In the genomic region with DNA sequence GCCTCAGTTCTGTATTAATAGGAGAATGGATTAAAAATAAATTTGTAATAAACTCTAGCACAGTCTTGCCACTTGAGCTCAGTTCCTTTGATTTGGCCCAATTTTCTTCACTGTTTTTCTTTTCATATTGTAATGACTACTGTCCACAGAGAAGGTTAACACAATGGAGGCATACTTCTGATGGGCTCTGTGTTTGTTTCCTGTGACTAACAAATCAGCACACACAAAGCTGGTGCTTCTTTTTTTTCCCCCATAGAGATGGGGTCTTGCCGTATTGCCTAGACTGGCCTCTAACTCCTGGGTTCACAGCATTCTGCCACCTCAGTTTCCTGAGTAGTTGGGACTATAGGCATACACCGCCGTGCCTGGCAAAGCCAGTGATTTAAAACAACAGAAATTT, we compare ENCODE assay signal across 1 cellular context.
TF ChIP-seq lines count a peak whose summit lies in the region.

No MANE protein-coding gene starts in this region.

TF ChIP-seq in GM23338, 12 proteins besides CTCF, POLR2A, EP300 and RAD21 (continued from another document):
- TF ChIP-seq ZNF462 (CRISPR knock-in tag; IDR thresholded peaks at IDR 0.05) (no peak), NANOG (IDR thresholded peaks at IDR 0.05; ENCODE audit: borderline replicate concordance) (no peak), STAT1 (IDR thresholded peaks at IDR 0.05; ENCODE audit: unreplicated experiment) (no peak)
